ENCODE assay signal across 25 cellular contexts in the genomic region with DNA sequence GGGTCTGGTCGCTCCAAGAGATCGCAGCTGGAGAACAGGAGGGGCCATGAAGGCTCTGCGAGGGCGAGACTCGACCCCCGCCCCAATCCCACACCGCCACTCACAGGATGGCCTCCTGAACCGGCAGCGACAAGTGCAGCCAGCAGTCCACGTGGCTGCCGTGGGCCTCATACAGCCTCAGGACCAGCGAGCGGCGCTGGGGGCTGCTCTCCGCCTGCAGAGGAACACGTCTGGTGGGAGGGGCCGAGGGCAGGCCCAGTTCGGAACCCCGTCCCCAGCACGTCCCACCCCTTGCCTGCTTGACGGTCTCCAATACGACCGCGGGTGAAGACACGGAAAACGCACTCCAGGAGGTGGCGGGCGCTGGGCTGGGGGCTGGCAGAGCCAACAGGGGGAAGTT.
"Had no signal": no experiment of that assay in that cellular context is flagged by ENCODE, and none has a peak within 500 bp of the region (broad histone marks: within the 10 kb centered on the region; RNA-seq: fewer than 3 reads in every experiment).

No MANE protein-coding gene starts in this region.

- DNase-seq: activated B cell treated with CpG ODN at 0.5 μM for 24 hours; activated naive CD4-positive, alpha-beta T cell; activated T-cell treated with anti-CD3 and anti-CD28 coated beads for 4 hours; activated T-cell treated with anti-CD3 and anti-CD28 coated beads, Interleukin-2, amount 50 U/mL, for 72 hours; esophagus squamous epithelium; foreskin melanocyte; left cardiac atrium; left ventricle myocardium superior; mesenchymal stem cell; natural killer cell; stimulated activated CD4-positive, alpha-beta T cell treated with anti-CD3 and anti-CD28 coated beads, Interleukin-15, amount 100 ng/mL, for 24 hours; stimulated activated CD4-positive, alpha-beta T cell treated with anti-CD3 and anti-CD28 coated beads, Interleukin-2, amount 100 ng/mL, for 24 hours; stimulated activated naive CD8-positive, alpha-beta T cell treated with anti-CD3 and anti-CD28 coated beads, Interleukin-15, Interleukin-2, amounts not matched to agents 100 U/mL and 50 U/mL, for 24 hours; T-helper 17 cell; trophoblast cell; uterus had no signal

- H3K36me3 Mint-ChIP-seq: natural killer cell had no signal

- H3K4me1 ChIP-seq: esophagus squamous epithelium, neural progenitor cell, right atrium auricular region, uterus had no signal

- FAIRE-seq: bronchial epithelial cell, islet of Langerhans had no signal

- H3K27ac Mint-ChIP-seq: activated B cell treated with CpG ODN at 0.5 μM for 24 hours; activated T-cell treated with anti-CD3 and anti-CD28 coated beads, Interleukin-2, amount 50 U/mL, for 72 hours; dendritic cell treated with granulocyte-macrophage colony-stimulating factor and Interleukin-4, amounts not matched to agents 40 ng/mL and 50 ng/mL, for 4 days; natural killer cell; neural progenitor cell; T-helper 17 cell had no signal

- H3K36me3 ChIP-seq: neural progenitor cell, uterus had no signal

- H3K4me3 Mint-ChIP-seq: activated B cell treated with CpG ODN at 0.5 μM for 24 hours; activated T-cell treated with anti-CD3 and anti-CD28 coated beads, Interleukin-2, amount 50 U/mL, for 72 hours; central memory CD8-positive, alpha-beta T cell; dendritic cell treated with granulocyte-macrophage colony-stimulating factor and Interleukin-4, amounts not matched to agents 40 ng/mL and 50 ng/mL, for 4 days; natural killer cell; neural progenitor cell; T-helper 17 cell had no signal

- H3K27me3 ChIP-seq: esophagus squamous epithelium, neural progenitor cell, right atrium auricular region, uterus had no signal

- H3K9ac ChIP-seq: neural progenitor cell had no signal

- H3K4me1 Mint-ChIP-seq: neural progenitor cell had no signal

- ATAC-seq: activated naive CD4-positive, alpha-beta T cell treated with anti-CD3 and anti-CD28 coated beads, Interleukin-2, amount 50 U/mL, for 72 hours; activated T-cell treated with anti-CD3 and anti-CD28 coated beads, Interleukin-2, amount 50 U/mL, for 72 hours; left cardiac atrium; left ventricle myocardium superior; natural killer cell; stimulated activated naive CD8-positive, alpha-beta T cell treated with anti-CD3 and anti-CD28 coated beads, Interleukin-15, Interleukin-2, amounts not matched to agents 100 U/mL and 50 U/mL, for 24 hours; T-helper 17 cell had no signal

- H3K9me3 Mint-ChIP-seq: activated B cell treated with CpG ODN at 0.5 μM for 24 hours; activated naive CD4-positive, alpha-beta T cell treated with anti-CD3 and anti-CD28 coated beads, Interleukin-2, amount 50 U/mL, for 72 hours; activated T-cell treated with anti-CD3 and anti-CD28 coated beads, Interleukin-2, amount 50 U/mL, for 72 hours; central memory CD8-positive, alpha-beta T cell; dendritic cell treated with granulocyte-macrophage colony-stimulating factor and Interleukin-4, amounts not matched to agents 40 ng/mL and 50 ng/mL, for 4 days; natural killer cell; neural progenitor cell had no signal

- H3K9me3 ChIP-seq: esophagus squamous epithelium, right atrium auricular region, thoracic aorta, uterus had no signal

- H3K4me3 ChIP-seq: esophagus squamous epithelium, neural progenitor cell, right atrium auricular region, thoracic aorta, uterus had no signal

- H3K27ac ChIP-seq: epithelial cell of prostate, esophagus squamous epithelium, neural progenitor cell, right atrium auricular region, thoracic aorta, uterus had no signal

- H3K27me3 Mint-ChIP-seq: activated B cell treated with CpG ODN at 0.5 μM for 24 hours; central memory CD8-positive, alpha-beta T cell; dendritic cell treated with granulocyte-macrophage colony-stimulating factor and Interleukin-4, amounts not matched to agents 40 ng/mL and 50 ng/mL, for 4 days; T-helper 17 cell had no signal
